Comparison of ENCODE assay signal across 9 cellular contexts in genomic region chr16:50151744-50152143, GRCh38. TPM values are rescaled to one million over a fixed set of nuclear protein-coding genes. Genes with fewer than 3 reads are reported as not detected.
DNase-seq lines count a peak whose midpoint lies in the region; ATAC-seq, FAIRE-seq and TF ChIP-seq lines count a peak whose summit lies in the region.
"Had no signal": no experiment of that assay in that cellular context is flagged by ENCODE, and none has a peak within 500 bp of the region (broad histone marks: within the 10 kb centered on the region; RNA-seq: fewer than 3 reads in every experiment).

No MANE protein-coding gene starts in this region.

- ATAC-seq in T-helper 17 cell = no peak
- ATAC-seq in HG02981 (IDR thresholded peaks at IDR 0.05; ENCODE audit: unreplicated experiment) = no peak
- no peak for ATAC-seq in HG03025 (IDR thresholded peaks at IDR 0.05; ENCODE audit: low FRiP score, unreplicated experiment)

- H3K36me3 Mint-ChIP-seq in T-helper 17 cell (ENCODE audit: low read depth) (no peaks in the 10 kb centered on the region), endothelial cell (ENCODE audit: low read depth, unreplicated experiment) (no peaks in the 10 kb centered on the region)

- H3K4me1 Mint-ChIP-seq in T-helper 17 cell = peaks cover 22% of the 10 kb centered on the region
- H3K4me1 Mint-ChIP-seq in endothelial cell (ENCODE audit: unreplicated experiment) = peaks cover 21% of the 10 kb centered on the region

- no peak for FAIRE-seq in frontal cortex (lab: Jason Lieb, UNC)

- H3K27ac ChIP-seq in skin epidermis = peak overlapping the region in 12 of 21 experiments; percentile 90 to 98 (median 94)

- peak overlapping the region; percentile 89 for H3K4me3 Mint-ChIP-seq in T-helper 17 cell
- H3K4me3 Mint-ChIP-seq in endothelial cell (ENCODE audit: unreplicated experiment) = peak overlapping the region; percentile 94

- H3K27ac Mint-ChIP-seq in T-helper 17 cell (peak overlapping the region; percentile 88), endothelial cell (ENCODE audit: unreplicated experiment) (peak overlapping the region; percentile 86)

- H3K4me3 ChIP-seq in skin epidermis = no peak overlapping the region

- no peaks in the 10 kb centered on the region for H3K27me3 Mint-ChIP-seq in T-helper 17 cell
- H3K27me3 Mint-ChIP-seq in endothelial cell (ENCODE audit: unreplicated experiment) = peaks cover 10% of the 10 kb centered on the region

- no peak for TF ChIP-seq CTCF in endothelial cell (IDR thresholded peaks at IDR 0.05; ENCODE audit: unreplicated experiment)

- DNase-seq in ELF-1 (ENCODE audit: low read depth, low spot score) = peak; percentile 5
- no peak for DNase-seq in T-helper 17 cell
- no peak for DNase-seq in endothelial cell (ENCODE audit: low spot score)
- no peak for DNase-seq in NCI-H510A (lab: John Stamatoyannopoulos, UW)
- no peak for DNase-seq in frontal cortex (ENCODE audit: low spot score in 2 of 2)
- DNase-seq: SIG-M5 had no signal

- H3K9me3 Mint-ChIP-seq in endothelial cell (ENCODE audit: unreplicated experiment) = no peaks in the 10 kb centered on the region

- no peaks in the 10 kb centered on the region for H3K9me3 ChIP-seq in T-helper 17 cell (ENCODE audit: control insufficient read depth, low read length, poor library complexity, severe bottlenecking)

RNA-seq across cellular contexts. Expression of gene TENT4B, which starts 1.4 kb away (rescaled TPM):
- 10 to 100 TPM; 21.5 to 23.0 TPM for total RNA-seq in T-helper 17 cell
- total RNA-seq in endothelial cell (ENCODE audit: unreplicated experiment) = 7.1 TPM
- 27.7 TPM for total RNA-seq in frontal cortex
